In genomic region chr1:184152944-184153343, GRCh38 we compare ENCODE assay signal across 9 cellular contexts.
DNase-seq lines count a peak whose midpoint lies in the region; ATAC-seq and TF ChIP-seq lines count a peak whose summit lies in the region.
"Had no signal": no experiment of that assay in that cellular context is flagged by ENCODE, and none has a peak within 500 bp of the region (broad histone marks: within the 10 kb centered on the region; RNA-seq: fewer than 3 reads in every experiment).

No MANE protein-coding gene starts in this region.

- no peak overlapping the region for H2BK5ac ChIP-seq in trophoblast cell (ENCODE audit: low read depth, low read length, poor library complexity)

- POLR2A ChIA-PET in WTC11 (lab: Charles Lee), result no interaction called here

- H2AFZ ChIP-seq in trophoblast cell (ENCODE audit: insufficient read depth, low read length, poor library complexity), result no peak overlapping the region

- H2BK120ac ChIP-seq in trophoblast cell (ENCODE audit: insufficient read depth, low read length, poor library complexity), result peak overlapping the region; percentile 39

- no peaks in the 10 kb centered on the region for H3K27me3 ChIP-seq in BLaER1 treated with 17β-estradiol and CSF1 and Interleukin-3, amounts not matched to agents 10 nM and 100 nM
- no peaks in the 10 kb centered on the region for H3K27me3 ChIP-seq in trophoblast cell (ENCODE audit: insufficient read depth, low read length)

- no peak overlapping the region for H4K91ac ChIP-seq in trophoblast cell (ENCODE audit: low read depth, low read length)

- H3K79me2 ChIP-seq in trophoblast cell (ENCODE audit: control insufficient read depth, insufficient read depth, low read length, poor library complexity), result no peaks in the 10 kb centered on the region

- WGBS in trophoblast cell (ENCODE audit: extremely low coverage, insufficient coverage, insufficient read length), result no CpG with 5 or more reads among the region's 12 CpGs

- H3K36me3 ChIP-seq in BLaER1 treated with 17β-estradiol and CSF1 and Interleukin-3, amounts not matched to agents 10 nM and 100 nM, result no peaks in the 10 kb centered on the region
- no peaks in the 10 kb centered on the region for H3K36me3 ChIP-seq in trophoblast cell (ENCODE audit: control insufficient read depth in 1 of 2, insufficient read depth in 2 of 2, low read length in 2 of 2)

- no peaks in the 10 kb centered on the region for H4K20me1 ChIP-seq in BLaER1 treated with 17β-estradiol and CSF1 and Interleukin-3, amounts not matched to agents 10 nM and 100 nM

- no peak overlapping the region for H3K18ac ChIP-seq in trophoblast cell (ENCODE audit: low read length)

- peaks cover under 1% of the 10 kb centered on the region; the same call in 1 of the 2 replicates for H3K9me3 Mint-ChIP-seq in WTC11
- H3K9me3 Mint-ChIP-seq: IgD-negative memory B cell had no signal

- H3K4me3 Mint-ChIP-seq in WTC11, result no peak overlapping the region

- CTCF ChIA-PET in WTC11 (lab: Charles Lee), result no interaction called here

- H3K4me2 ChIP-seq in BLaER1 treated with 17β-estradiol and CSF1 and Interleukin-3, amounts not matched to agents 10 nM and 100 nM, result peak overlapping the region; percentile 77 to 96 (median 89)
- H3K4me2 ChIP-seq in trophoblast cell (ENCODE audit: low read length), result no peak overlapping the region

- H3K27ac ChIP-seq in BLaER1 treated with 17β-estradiol and CSF1 and Interleukin-3, amounts not matched to agents 10 nM and 100 nM, result peak overlapping the region in 10 of 11 experiments; percentile 62 to 94 (median 78); a peak in 20 of 22 replicates
- H3K27ac ChIP-seq in trophoblast cell (ENCODE audit: low read depth, low read length), result no peak overlapping the region

- peak overlapping the region in 10 of 11 experiments; percentile 39 to 81 (median 70); a peak in 19 of 22 replicates for H3K9ac ChIP-seq in BLaER1 treated with 17β-estradiol and CSF1 and Interleukin-3, amounts not matched to agents 10 nM and 100 nM
- no peak overlapping the region for H3K9ac ChIP-seq in trophoblast cell (ENCODE audit: low read length)

- peaks cover 39% of the 10 kb centered on the region for H3K4me1 Mint-ChIP-seq in WTC11

- no peak overlapping the region for H2BK12ac ChIP-seq in trophoblast cell (ENCODE audit: low read length)

- no peak overlapping the region for H3K23ac ChIP-seq in trophoblast cell (ENCODE audit: low read length)

- peaks cover 16 to 95% (median 64%) of the 10 kb centered on the region in 10 experiments for H3K4me1 ChIP-seq in BLaER1 treated with 17β-estradiol and CSF1 and Interleukin-3, amounts not matched to agents 10 nM and 100 nM
- H3K4me1 ChIP-seq in trophoblast cell (ENCODE audit: control insufficient read depth in 1 of 2, insufficient read depth in 2 of 2, low read length in 2 of 2), result peaks cover 3 to 6% of the 10 kb centered on the region in 2 experiments

- H3K14ac ChIP-seq in trophoblast cell (ENCODE audit: low read length), result no peak overlapping the region

- TF ChIP-seq CTCF in fibroblast of mammary gland (conservative IDR thresholded peaks at IDR 0.05; ENCODE audit: control insufficient read depth, insufficient read depth, low read depth, low read length) (no peak), WTC11 (IDR thresholded peaks at IDR 0.05) (no peak)

- no peak overlapping the region for H3K27ac Mint-ChIP-seq in WTC11
- H3K27ac Mint-ChIP-seq: IgD-negative memory B cell had no signal

- no peak overlapping the region for H4K12ac ChIP-seq in trophoblast cell (ENCODE audit: low read depth, low read length)

- H3K4me3 ChIP-seq in BLaER1 treated with 17β-estradiol and CSF1 and Interleukin-3, amounts not matched to agents 10 nM and 100 nM, result peak overlapping the region in 8 of 10 experiments; percentile 29 to 63 (median 50); a peak in 16 of 20 replicates
- H3K4me3 ChIP-seq in fibroblast of mammary gland (ENCODE audit: control insufficient read depth, low read depth, low read length) (peak overlapping the region; percentile 38), trophoblast cell (ENCODE audit: low read depth, low read length) (no peak overlapping the region)

- H3K4ac ChIP-seq in trophoblast cell (ENCODE audit: low read depth, low read length), result no peak overlapping the region

- H2AK5ac ChIP-seq in trophoblast cell (ENCODE audit: low read length), result no peak overlapping the region

- H4K8ac ChIP-seq in trophoblast cell (ENCODE audit: low read depth, low read length), result peak overlapping the region; percentile 25

- H3K9me3 ChIP-seq in BLaER1 treated with 17β-estradiol and CSF1 and Interleukin-3, amounts not matched to agents 10 nM and 100 nM (replicated peaks in 1 of 11), result no peaks in the 10 kb centered on the region
- no peaks in the 10 kb centered on the region for H3K9me3 ChIP-seq in trophoblast cell (ENCODE audit: insufficient read depth, low read depth, low read length)

- DNase-seq in RPMI7951 (ENCODE audit: low read depth) (peak; percentile 5), fibroblast of mammary gland (ENCODE audit: low read depth) (no peak), trophoblast cell (no peak), RPMI8226 (no peak), WTC11 (ENCODE audit: low spot score) (no peak)

- peaks cover 7% of the 10 kb centered on the region; the same call in 1 of the 2 replicates for H3K27me3 Mint-ChIP-seq in WTC11 (ENCODE audit: low read depth)

- H3K79me1 ChIP-seq in trophoblast cell (ENCODE audit: low read length), result no peaks in the 10 kb centered on the region

- no peaks in the 10 kb centered on the region for H3K36me3 Mint-ChIP-seq in WTC11

- ATAC-seq in HG03460 (IDR thresholded peaks at IDR 0.05; ENCODE audit: unreplicated experiment) (no peak), GM21825 (IDR thresholded peaks at IDR 0.05; ENCODE audit: unreplicated experiment) (no peak), WTC11 (no peak)

TF ChIP-seq in WTC11, 78 proteins besides CTCF, POLR2A, EP300 and RAD21:
- TF ChIP-seq USF1 (CRISPR knock-in tag; IDR thresholded peaks at IDR 0.05) (no peak), OVOL2 (CRISPR knock-in tag; IDR thresholded peaks at IDR 0.05; ENCODE audit: borderline replicate concordance) (no peak), NR3C1 (CRISPR knock-in tag; conservative IDR thresholded peaks at IDR 0.05; ENCODE audit: low read depth) (no peak), EMX1 (CRISPR knock-in tag; IDR thresholded peaks at IDR 0.05) (no peak), ZNF671 (CRISPR knock-in tag; IDR thresholded peaks at IDR 0.05) (no peak), IRF1 (CRISPR knock-in tag; IDR thresholded peaks at IDR 0.05) (no peak), MYBL2 (CRISPR knock-in tag; IDR thresholded peaks at IDR 0.05) (no peak)
TF ChIP-seq in WTC11: peak in this region for 0.
